15 cellular contexts compared by ENCODE assay signal in the genomic region with DNA sequence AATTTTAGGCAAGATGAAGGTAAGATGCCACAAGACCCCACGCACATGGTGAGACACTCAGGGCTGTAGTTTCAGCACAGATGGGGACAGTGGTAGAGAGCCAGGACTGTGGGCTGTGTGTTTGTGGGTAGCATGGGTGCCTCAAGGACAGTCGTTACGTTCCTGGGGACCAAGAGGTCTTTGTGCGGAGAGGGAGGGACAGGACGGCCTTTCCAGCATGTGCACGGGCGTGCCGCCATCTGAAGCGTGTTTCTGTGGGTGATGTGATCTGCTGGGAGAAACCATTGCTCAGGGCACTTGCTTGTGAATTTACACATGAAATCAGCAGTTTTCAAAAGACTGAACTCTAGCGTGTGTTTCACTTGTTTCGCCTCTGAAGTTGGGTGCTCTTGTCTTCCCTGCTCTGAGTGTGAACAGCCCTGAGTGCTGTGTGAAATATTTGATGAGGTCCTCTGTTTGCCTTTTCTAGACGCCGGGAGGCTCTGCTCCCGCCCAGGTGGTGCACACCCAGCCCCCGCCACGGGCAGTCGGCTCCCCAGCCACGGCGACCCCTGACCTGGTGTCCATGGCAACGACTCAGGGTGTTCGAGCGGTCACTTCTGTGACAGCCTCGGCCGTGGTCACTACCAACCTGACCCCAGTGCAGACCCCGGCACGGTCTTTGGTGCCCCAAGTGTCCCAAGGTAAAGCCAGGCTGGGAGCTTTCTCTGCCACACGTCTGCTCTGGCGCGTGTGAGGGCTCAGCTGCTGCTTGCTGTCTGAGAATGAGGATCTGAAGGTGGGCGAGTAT.
"Had no signal": no experiment of that assay in that cellular context is flagged by ENCODE, and none has a peak within 500 bp of the region (broad histone marks: within the 10 kb centered on the region; RNA-seq: fewer than 3 reads in every experiment).

No MANE protein-coding gene starts in this region.

- DNase-seq: activated CD4-positive, CD25-positive, alpha-beta regulatory T cell treated with anti-CD3 and anti-CD28 coated beads, Interleukin-2, amount 50 U/mL, for 72 hours; activated CD8-positive, alpha-beta memory T cell treated with anti-CD3 and anti-CD28 coated beads, Interleukin-2, amount 10 ng/mL, durations not matched to agents 7 days and 5 days; activated gamma-delta T cell; activated T-cell treated with anti-CD3 and anti-CD28 coated beads, Interleukin-2, amount 50 U/mL, for 1 hour; hypothalamus; left ventricle myocardium superior; natural killer cell; right lobe of liver; stimulated activated CD4-positive, alpha-beta T cell treated with anti-CD3 and anti-CD28 coated beads, Interleukin-1b, Interleukin-23, amount 100 ng/mL, for 48 hours; T1000; uterus had no signal

- H3K27me3 Mint-ChIP-seq: activated CD8-positive, alpha-beta memory T cell treated with anti-CD3 and anti-CD28 coated beads, Interleukin-2, amount 10 ng/mL, durations not matched to agents 7 days and 5 days; memory B cell had no signal

- H3K27ac Mint-ChIP-seq: activated CD8-positive, alpha-beta memory T cell treated with anti-CD3 and anti-CD28 coated beads, Interleukin-2, amount 10 ng/mL, durations not matched to agents 7 days and 5 days; activated naive CD4-positive, alpha-beta T cell treated with anti-CD3 and anti-CD28 coated beads, Interleukin-2, amount 50 U/mL, for 72 hours; natural killer cell had no signal

- FAIRE-seq: colon had no signal

- H3K36me3 ChIP-seq: uterus had no signal

- H3K4me3 ChIP-seq: esophagus muscularis mucosa, right lobe of liver, uterus had no signal

- H3K9me3 Mint-ChIP-seq: activated naive CD4-positive, alpha-beta T cell treated with anti-CD3 and anti-CD28 coated beads, Interleukin-2, amount 50 U/mL, for 72 hours; memory B cell; natural killer cell had no signal

- H3K9me3 ChIP-seq: esophagus muscularis mucosa, right lobe of liver, uterus had no signal

- H3K27ac ChIP-seq: esophagus muscularis mucosa, right lobe of liver, uterus had no signal

- H3K27me3 ChIP-seq: esophagus muscularis mucosa, right lobe of liver, uterus had no signal

- H3K4me1 ChIP-seq: esophagus muscularis mucosa, right lobe of liver, uterus had no signal

- H3K4me3 Mint-ChIP-seq: activated CD8-positive, alpha-beta memory T cell treated with anti-CD3 and anti-CD28 coated beads, Interleukin-2, amount 10 ng/mL, durations not matched to agents 7 days and 5 days; memory B cell; natural killer cell had no signal

- ATAC-seq: activated CD8-positive, alpha-beta memory T cell treated with anti-CD3 and anti-CD28 coated beads, Interleukin-2, amount 10 ng/mL, durations not matched to agents 7 days and 5 days; activated naive CD4-positive, alpha-beta T cell treated with anti-CD3 and anti-CD28 coated beads, Interleukin-2, amount 50 U/mL, for 72 hours; left ventricle myocardium superior; natural killer cell had no signal
